15 cellular contexts compared by ENCODE assay signal in genomic region chr3:142563491-142563997, GRCh38.
"Had no signal": no experiment of that assay in that cellular context is flagged by ENCODE, and none has a peak within 500 bp of the region (broad histone marks: within the 10 kb centered on the region; RNA-seq: fewer than 3 reads in every experiment).

No MANE protein-coding gene starts in this region.

- H3K9me3 Mint-ChIP-seq: activated naive CD8-positive, alpha-beta T cell treated with anti-CD3 and anti-CD28 coated beads, Interleukin-2, amount 10 ng/mL, durations not matched to agents 7 days and 5 days; natural killer cell treated with Interleukin-12 subunit alpha and Interleukin-12 subunit beta and Interleukin-15 and Interleukin-18, amount 100 ng/mL, for 72 hours; stimulated activated naive CD8-positive, alpha-beta T cell treated with anti-CD3 and anti-CD28 coated beads, Interleukin-15, amount 100 ng/mL, for 72 hours had no signal

- H3K4me3 Mint-ChIP-seq: activated naive CD8-positive, alpha-beta T cell treated with anti-CD3 and anti-CD28 coated beads, Interleukin-2, amount 10 ng/mL, durations not matched to agents 7 days and 5 days; natural killer cell treated with Interleukin-12 subunit alpha and Interleukin-12 subunit beta and Interleukin-15 and Interleukin-18, amount 100 ng/mL, for 72 hours; stimulated activated naive CD8-positive, alpha-beta T cell treated with anti-CD3 and anti-CD28 coated beads, Interleukin-15, amount 100 ng/mL, for 72 hours had no signal

- DNase-seq: activated CD4-positive, CD25-positive, alpha-beta regulatory T cell; activated CD8-positive, alpha-beta memory T cell treated with anti-CD3 and anti-CD28 coated beads, Interleukin-2, amount 50 U/mL, for 48 hours; activated effector memory CD4-positive, alpha-beta T cell treated with Interleukin-2 at 50 U/mL for 16 hours; activated naive CD8-positive, alpha-beta T cell treated with anti-CD3 and anti-CD28 coated beads, Interleukin-2, amount 10 ng/mL, durations not matched to agents 7 days and 5 days; anterior cingulate cortex; brain microvascular endothelial cell; cortex of kidney; effector CD8-positive, alpha-beta T cell; foreskin fibroblast; hippocampal formation; sigmoid colon; spleen; stimulated activated naive CD8-positive, alpha-beta T cell treated with anti-CD3 and anti-CD28 coated beads, Interleukin-15, amount 100 ng/mL, for 72 hours had no signal

- H3K4me1 ChIP-seq: sigmoid colon, SJSA1, spleen had no signal

- H3K27me3 ChIP-seq: brain microvascular endothelial cell, sigmoid colon, SJSA1, spleen had no signal

- H3K27ac ChIP-seq: brain microvascular endothelial cell, sigmoid colon, SJSA1, spleen had no signal

- H3K27ac Mint-ChIP-seq: activated naive CD8-positive, alpha-beta T cell treated with anti-CD3 and anti-CD28 coated beads, Interleukin-2, amount 10 ng/mL, durations not matched to agents 7 days and 5 days had no signal

- ATAC-seq: natural killer cell treated with Interleukin-12 subunit alpha and Interleukin-12 subunit beta and Interleukin-15 and Interleukin-18, amount 100 ng/mL, for 72 hours; stimulated activated naive CD8-positive, alpha-beta T cell treated with anti-CD3 and anti-CD28 coated beads, Interleukin-15, amount 100 ng/mL, for 72 hours had no signal

- H3K9me3 ChIP-seq: sigmoid colon, SJSA1, spleen had no signal

- H3K27me3 Mint-ChIP-seq: activated naive CD8-positive, alpha-beta T cell treated with anti-CD3 and anti-CD28 coated beads, Interleukin-2, amount 10 ng/mL, durations not matched to agents 7 days and 5 days; natural killer cell treated with Interleukin-12 subunit alpha and Interleukin-12 subunit beta and Interleukin-15 and Interleukin-18, amount 100 ng/mL, for 72 hours; stimulated activated naive CD8-positive, alpha-beta T cell treated with anti-CD3 and anti-CD28 coated beads, Interleukin-15, amount 100 ng/mL, for 72 hours had no signal

- H3K4me3 ChIP-seq: sigmoid colon, SJSA1, spleen had no signal
